In the genomic region with DNA sequence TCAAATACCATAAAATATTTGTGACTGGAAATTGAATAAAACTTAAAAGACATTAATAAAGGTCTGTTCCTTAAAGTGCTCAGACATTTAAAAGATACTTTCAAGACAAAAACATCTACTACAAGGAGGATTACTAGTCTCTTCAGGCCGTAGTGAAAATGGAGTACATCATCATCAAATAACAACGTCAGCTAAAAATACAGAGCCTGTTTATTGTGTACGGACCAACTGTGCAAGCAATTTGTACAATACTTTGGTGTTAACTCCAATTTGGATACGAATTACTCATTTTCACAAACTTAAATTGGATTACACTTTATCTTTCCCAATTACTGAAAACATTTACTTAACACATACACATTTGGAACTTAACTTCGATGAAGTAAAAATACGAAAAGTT, we compare ENCODE assay signal across 8 cellular contexts. TPM values are rescaled to one million over a fixed set of nuclear protein-coding genes. Genes with fewer than 3 reads are reported as not detected.
DNase-seq lines count a peak whose midpoint lies in the region; ATAC-seq and TF ChIP-seq lines count a peak whose summit lies in the region.

No MANE protein-coding gene starts in this region.

- CTCF ChIA-PET in CD8-positive, alpha-beta T cell (lab: Charles Lee): interaction anchor here (0.6 kb wide), 1 partner anchor 707 kb away, joined by 3 read pairs; no protein-coding TSS in a partner anchor
- CTCF ChIA-PET in naive thymus-derived CD4-positive, alpha-beta T cell (lab: Charles Lee): no interaction called here

- peaks cover 17% of the 10 kb centered on the region for H3K4me1 Mint-ChIP-seq in CD8-positive, alpha-beta T cell (ENCODE audit: low read depth)
- peaks cover 11 to 17% (median 14%) of the 10 kb centered on the region in 7 donors for H3K4me1 Mint-ChIP-seq in naive thymus-derived CD4-positive, alpha-beta T cell

- peak overlapping the region; percentile 86 for H3K4me3 Mint-ChIP-seq in CD8-positive, alpha-beta T cell
- H3K4me3 Mint-ChIP-seq in naive thymus-derived CD4-positive, alpha-beta T cell: peak overlapping the region; percentile 84 to 96 (median 89)

- no peak for ATAC-seq in CD8-positive, alpha-beta T cell
- ATAC-seq in naive thymus-derived CD4-positive, alpha-beta T cell: no peak
- ATAC-seq in GM19467 (IDR thresholded peaks at IDR 0.05; ENCODE audit: unreplicated experiment) (no peak), HG03469 (IDR thresholded peaks at IDR 0.05; ENCODE audit: unreplicated experiment) (no peak)

- no peak overlapping the region for H3K4me3 ChIP-seq in CD8-positive, alpha-beta T cell (ENCODE audit: low read depth, low read length)
- peak overlapping the region; percentile 86 to 87 for H3K4me3 ChIP-seq in duodenal mucosa (ENCODE audit: low read depth in 1 of 2, low read length in 2 of 2)
- no peak overlapping the region for H3K4me3 ChIP-seq in naive thymus-derived CD4-positive, alpha-beta T cell (ENCODE audit: low read length)

- no peak overlapping the region for H3K27ac Mint-ChIP-seq in CD8-positive, alpha-beta T cell
- H3K27ac Mint-ChIP-seq in naive thymus-derived CD4-positive, alpha-beta T cell: no peak overlapping the region

- H3K9me3 ChIP-seq in CD8-positive, alpha-beta T cell (ENCODE audit: low read length): no peaks in the 10 kb centered on the region
- no peaks in the 10 kb centered on the region for H3K9me3 ChIP-seq in duodenal mucosa (ENCODE audit: control insufficient read depth in 1 of 2, low read length in 2 of 2)
- H3K9me3 ChIP-seq in naive thymus-derived CD4-positive, alpha-beta T cell (ENCODE audit: control insufficient read depth in 2 of 3, low read length in 3 of 3): no peaks in the 10 kb centered on the region

- H3K4me1 ChIP-seq in CD8-positive, alpha-beta T cell (ENCODE audit: insufficient read depth, low read length): peaks cover 5% of the 10 kb centered on the region
- H3K4me1 ChIP-seq in duodenal mucosa (ENCODE audit: control insufficient read depth in 1 of 2, insufficient read depth in 2 of 2, low read length in 2 of 2): peaks cover 9 to 10% of the 10 kb centered on the region in 2 donors
- peaks cover 4 to 9% of the 10 kb centered on the region in 2 donors for H3K4me1 ChIP-seq in naive thymus-derived CD4-positive, alpha-beta T cell (ENCODE audit: control insufficient read depth in 2 of 2, insufficient read depth in 2 of 2, low read length in 2 of 2)

- no peaks in the 10 kb centered on the region for H3K36me3 ChIP-seq in CD8-positive, alpha-beta T cell (ENCODE audit: insufficient read depth, low read length)
- H3K36me3 ChIP-seq in duodenal mucosa (ENCODE audit: control insufficient read depth in 1 of 2, insufficient read depth in 2 of 2, low read length in 2 of 2): no peaks in the 10 kb centered on the region
- no peaks in the 10 kb centered on the region for H3K36me3 ChIP-seq in naive thymus-derived CD4-positive, alpha-beta T cell (ENCODE audit: control insufficient read depth in 2 of 3, insufficient read depth in 3 of 3, low read length in 3 of 3)

- intact Hi-C loops in CD8-positive, alpha-beta T cell (cut with DNase I, micrococcal nuclease): no loop called here
- intact Hi-C loops in naive thymus-derived CD4-positive, alpha-beta T cell (cut with micrococcal nuclease): loop anchor here (1.0 to 5.0 kb wide), 3 partner anchors 521 to 656 kb away; partner anchors contain the start of genes ENPP4 (in 1 of the 2) and TNFRSF21 (in 1 of the 2)

- peak overlapping the region in 1 of 2 donors; percentile 78 for H3K9ac ChIP-seq in duodenal mucosa (ENCODE audit: low read depth in 1 of 2, low read length in 2 of 2)

- no peak for TF ChIP-seq CTCF in CD8-positive, alpha-beta T cell (IDR thresholded peaks at IDR 0.05)

- no peak for DNase-seq in CD8-positive, alpha-beta T cell
- DNase-seq in M059J (ENCODE audit: low read depth) (peak; percentile 24), HPDE6-E6E7 (ENCODE audit: extremely low spot score) (no peak)
- no peak for DNase-seq in naive thymus-derived CD4-positive, alpha-beta T cell
- DNase-seq in stimulated activated naive CD4-positive, alpha-beta T cell treated with Interleukin-2 at 50 U/mL for 16 hours (lab: John Stamatoyannopoulos, UW): no peak

- H3K36me3 Mint-ChIP-seq in CD8-positive, alpha-beta T cell: peaks cover 2% of the 10 kb centered on the region
- no peaks in the 10 kb centered on the region for H3K36me3 Mint-ChIP-seq in naive thymus-derived CD4-positive, alpha-beta T cell

- no peaks in the 10 kb centered on the region for H3K9me3 Mint-ChIP-seq in CD8-positive, alpha-beta T cell
- peaks cover 0 to 5% (median 0%) of the 10 kb centered on the region in 11 donors for H3K9me3 Mint-ChIP-seq in naive thymus-derived CD4-positive, alpha-beta T cell

- H3K27me3 ChIP-seq in CD8-positive, alpha-beta T cell (ENCODE audit: insufficient read depth, low read length): no peaks in the 10 kb centered on the region
- H3K27me3 ChIP-seq in duodenal mucosa (ENCODE audit: control insufficient read depth in 1 of 2, insufficient read depth in 2 of 2, low read length in 2 of 2): peaks cover 4 to 7% of the 10 kb centered on the region in 2 donors
- H3K27me3 ChIP-seq in naive thymus-derived CD4-positive, alpha-beta T cell (ENCODE audit: control insufficient read depth in 2 of 2, insufficient read depth in 2 of 2, low read length in 2 of 2): peaks cover 0 to 15% of the 10 kb centered on the region in 2 donors

- POLR2A ChIA-PET in CD8-positive, alpha-beta T cell (lab: Charles Lee): no interaction called here
- POLR2A ChIA-PET in naive thymus-derived CD4-positive, alpha-beta T cell (lab: Charles Lee): no interaction called here

- H3K27ac ChIP-seq in CD8-positive, alpha-beta T cell (ENCODE audit: low read depth, low read length): no peak overlapping the region
- H3K27ac ChIP-seq in duodenal mucosa (ENCODE audit: low read depth, low read length): no peak overlapping the region
- H3K27ac ChIP-seq in naive thymus-derived CD4-positive, alpha-beta T cell (ENCODE audit: low read depth, low read length): no peak overlapping the region

- H3K27me3 Mint-ChIP-seq in CD8-positive, alpha-beta T cell (ENCODE audit: low read depth): peaks cover 40% of the 10 kb centered on the region
- H3K27me3 Mint-ChIP-seq in naive thymus-derived CD4-positive, alpha-beta T cell: peaks cover 45 to 64% (median 53%) of the 10 kb centered on the region in 5 donors

RNA-seq across cellular contexts. Expression of gene CYP39A1, which starts 0.9 kb away (rescaled TPM):
- not detected for total RNA-seq in CD8-positive, alpha-beta T cell
- total RNA-seq in M059J (2014; rRNA removed; shearing (Covaris generic)): 4.5 and 6.2 TPM in 2 replicates
- total RNA-seq in naive thymus-derived CD4-positive, alpha-beta T cell: not detected
- polyA plus RNA-seq in naive thymus-derived CD4-positive, alpha-beta T cell: not detected

RNA-seq across cellular contexts. Expression of gene SLC25A27, which starts 1.0 kb away (rescaled TPM):
- under 1 TPM in 1 of 2 experiments, not detected in 1; 0.28 TPM for total RNA-seq in CD8-positive, alpha-beta T cell
- total RNA-seq in M059J (2014; rRNA removed; shearing (Covaris generic)): 0.86 and 6.5 TPM in 2 replicates
- 1 to 10 TPM in 3 of 5 experiments, under 1 TPM in 1, not detected in 1; 0.50 to 5.7 (median 2.6) TPM for total RNA-seq in naive thymus-derived CD4-positive, alpha-beta T cell
- under 1 TPM in 1 of 2 donors, not detected in 1; 0.48 TPM for polyA plus RNA-seq in naive thymus-derived CD4-positive, alpha-beta T cell

RNA-seq across cellular contexts. Expression of gene TDRD6, which starts 35.9 kb away (rescaled TPM):
- total RNA-seq in CD8-positive, alpha-beta T cell: not detected
- 0.02 TPM in 1 of 2 replicates, not detected in the other for total RNA-seq in M059J (2014; rRNA removed; shearing (Covaris generic))
- under 1 TPM in 2 of 5 experiments, not detected in 3; 0.03 to 0.11 TPM for total RNA-seq in naive thymus-derived CD4-positive, alpha-beta T cell
- not detected for polyA plus RNA-seq in naive thymus-derived CD4-positive, alpha-beta T cell

Comparison
In these comparisons a context has a peak if more than half of its experiments do, and no peak if none do; other contexts are left out.
1. H3K4me3 ChIP-seq: peak in duodenal mucosa (2 of 2); none in CD8-positive, alpha-beta T cell (single experiment) and naive thymus-derived CD4-positive, alpha-beta T cell (single experiment).
2. intact Hi-C loops: an anchor here in naive thymus-derived CD4-positive, alpha-beta T cell (1.0 to 5.0 kb wide); none called in CD8-positive, alpha-beta T cell.